ENCODE assay signal across 20 cellular contexts in the genomic region with DNA sequence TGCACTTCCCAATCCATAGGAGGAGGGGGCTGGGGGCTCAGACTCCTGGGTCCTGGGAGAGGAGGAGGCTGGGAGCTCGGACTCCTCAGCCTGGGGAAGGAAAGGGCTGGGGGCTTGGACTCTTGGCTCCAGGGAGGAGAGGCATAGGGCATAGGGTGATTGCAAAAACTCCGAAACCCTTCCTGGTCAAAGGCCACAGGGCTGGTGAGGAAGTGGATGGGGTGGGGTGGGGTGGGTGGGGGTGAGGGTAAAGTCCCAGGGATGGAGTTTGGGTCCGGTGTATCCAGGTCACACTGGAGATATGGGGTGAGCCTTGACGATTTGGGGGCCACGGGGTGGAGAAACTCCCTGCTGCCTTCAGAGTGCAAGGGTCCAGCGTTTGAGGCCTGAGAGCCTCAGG. TPM values are rescaled to one million over a fixed set of nuclear protein-coding genes. Genes with fewer than 3 reads are reported as not detected.
DNase-seq lines count a peak whose midpoint lies in the region; ATAC-seq and TF ChIP-seq lines count a peak whose summit lies in the region.
"Had no signal": no experiment of that assay in that cellular context is flagged by ENCODE, and none has a peak within 500 bp of the region (broad histone marks: within the 10 kb centered on the region; RNA-seq: fewer than 3 reads in every experiment).

No MANE protein-coding gene starts in this region.

- no peak for ATAC-seq in PC-3
- no peak for ATAC-seq in GM18519 (IDR thresholded peaks at IDR 0.05; ENCODE audit: low FRiP score, unreplicated experiment)
- ATAC-seq: activated CD8-positive, alpha-beta memory T cell treated with anti-CD3 and anti-CD28 coated beads, Interleukin-2, amount 10 ng/mL, durations not matched to agents 7 days and 5 days; gastroesophageal sphincter had no signal

- no peaks in the 10 kb centered on the region for H3F3A ChIP-seq in PC-3 (ENCODE audit: low read length, unreplicated experiment)
- H3F3A ChIP-seq in neural progenitor cell (ENCODE audit: low read depth), result peaks cover 17% of the 10 kb centered on the region

- DNase-seq in PC-3 (no peak), neural progenitor cell (ENCODE audit: low spot score) (no peak), transverse colon (peak; percentile 58), NCI-H82 treated with DMSO at 0.1 percent for 48 hours (lab: John Stamatoyannopoulos, UW; ENCODE audit: unreplicated experiment) (no peak), T-helper 9 cell (no peak)
- DNase-seq: activated CD4-positive, alpha-beta T cell treated with anti-CD3 and anti-CD28 coated beads for 48 hours; activated CD8-positive, alpha-beta memory T cell treated with anti-CD3 and anti-CD28 coated beads, Interleukin-2, amount 10 ng/mL, durations not matched to agents 7 days and 5 days; CD4-positive, alpha-beta memory T cell; dorsolateral prefrontal cortex; erythroblast; NCI-H1930; stimulated activated CD4-positive, alpha-beta T cell treated with anti-CD3 and anti-CD28 coated beads, Interleukin-4, amount 100 ng/mL, for 4 hours; SW 1271 had no signal

- no peaks in the 10 kb centered on the region for H3K27me3 ChIP-seq in PC-3 (ENCODE audit: low read length)
- peaks cover 16% of the 10 kb centered on the region for H3K27me3 ChIP-seq in iPS-15b (ENCODE audit: control insufficient read depth, insufficient read depth, low read length)
- H3K27me3 ChIP-seq in neural progenitor cell, result peaks cover 51% of the 10 kb centered on the region
- peaks cover 53% of the 10 kb centered on the region for H3K27me3 ChIP-seq in transverse colon

- intact Hi-C loops in PC-3 (cut with micrococcal nuclease) (no loop called here), transverse colon (cut with DNase I; ENCODE audit: low total_unique reads) (no loop called here)

- H3K27ac ChIP-seq in PC-3 (ENCODE audit: low read length), result peak overlapping the region; percentile 55; the same call in 1 of the 2 replicates
- H3K27ac ChIP-seq in neural progenitor cell, result no peak overlapping the region
- peak overlapping the region; percentile 90 to 98 (median 94) for H3K27ac ChIP-seq in transverse colon
- H3K27ac ChIP-seq: cardiac muscle cell, gastroesophageal sphincter, KMS-11 had no signal

- H3K4me1 ChIP-seq in PC-3 (ENCODE audit: insufficient read depth, low read length) (peaks cover 21% of the 10 kb centered on the region), iPS-15b (ENCODE audit: control insufficient read depth, insufficient read depth, low read length) (peaks cover 6% of the 10 kb centered on the region), neural progenitor cell (peaks cover 5% of the 10 kb centered on the region), transverse colon (peaks cover 0 to 45% (median 30%) of the 10 kb centered on the region in 4 donors)

- in situ Hi-C loops in transverse colon (cut with MboI; ENCODE audit: low pct_ligation_motif_present in 1 of 4, low pct_unique_long_range_greater_than_20kb in 1 of 4, low sequenced_read_pairs in 3 of 4), result no loop called here

- no peak overlapping the region for H3K4me3 Mint-ChIP-seq in neural progenitor cell
- H3K4me3 Mint-ChIP-seq: activated CD8-positive, alpha-beta memory T cell treated with anti-CD3 and anti-CD28 coated beads, Interleukin-2, amount 10 ng/mL, durations not matched to agents 7 days and 5 days; CD4-positive, alpha-beta memory T cell had no signal

- POLR2A ChIA-PET in PC-3 (lab: Charles Lee; ENCODE audit: unreplicated experiment), result no interaction called here

- H3K27ac Mint-ChIP-seq in neural progenitor cell, result peak overlapping the region; percentile 50
- H3K27ac Mint-ChIP-seq: activated CD8-positive, alpha-beta memory T cell treated with anti-CD3 and anti-CD28 coated beads, Interleukin-2, amount 10 ng/mL, durations not matched to agents 7 days and 5 days; CD4-positive, alpha-beta memory T cell had no signal

- H3K4me2 ChIP-seq in PC-3 (ENCODE audit: low read length) (peak overlapping the region; percentile 88), neural progenitor cell (peak overlapping the region; percentile 85)
- H3K4me2 ChIP-seq: KMS-11 had no signal

- no peaks in the 10 kb centered on the region for H3K9me2 ChIP-seq in PC-3 (replicated peaks; ENCODE audit: low read length)

- no peak overlapping the region for H2AFZ ChIP-seq in PC-3 (ENCODE audit: low read length)
- no peak overlapping the region for H2AFZ ChIP-seq in neural progenitor cell (replicated peaks)

- H3K9me3 Mint-ChIP-seq in neural progenitor cell, result no peaks in the 10 kb centered on the region

- peaks cover 28% of the 10 kb centered on the region for H3K27me3 Mint-ChIP-seq in neural progenitor cell (ENCODE audit: insufficient read depth, low read depth)

- CTCF ChIA-PET in PC-3 (lab: Charles Lee), result no interaction called here

- peaks cover 22% of the 10 kb centered on the region for H3K79me2 ChIP-seq in PC-3 (ENCODE audit: low read length)
- no peaks in the 10 kb centered on the region for H3K79me2 ChIP-seq in neural progenitor cell (ENCODE audit: low read depth)

- peak overlapping the region; percentile 77; the same call in 1 of the 2 replicates for H3K4me3 ChIP-seq in PC-3 (ENCODE audit: low read length)
- peak overlapping the region; percentile 70 for H3K4me3 ChIP-seq in iPS-15b (ENCODE audit: low read depth, low read length)
- no peak overlapping the region for H3K4me3 ChIP-seq in neural progenitor cell
- peak overlapping the region in 2 of 4 donors; percentile 34 to 53 for H3K4me3 ChIP-seq in transverse colon
- H3K4me3 ChIP-seq: cardiac muscle cell had no signal

- no peaks in the 10 kb centered on the region for H3K36me3 Mint-ChIP-seq in neural progenitor cell

- H3K9ac ChIP-seq in PC-3 (ENCODE audit: low read length) (peak overlapping the region; percentile 76; the same call in 1 of the 2 replicates), iPS-15b (ENCODE audit: low read depth, low read length) (no peak overlapping the region), neural progenitor cell (no peak overlapping the region)
- H3K9ac ChIP-seq: KMS-11 had no signal

- TF ChIP-seq POLR2A in transverse colon (IDR thresholded peaks at IDR 0.05), result no peak

- 53% methylated on average over 6 of the region's 6 CpGs; no CpG with 5 or more reads in 1 of the 2 donors for WGBS in transverse colon (ENCODE audit: low coverage in 1 of 2), 2 donors

- TF ChIP-seq CTCF in PC-3 (conservative IDR thresholded peaks at IDR 0.05; ENCODE audit: low read depth, low read length) (no peak), neural progenitor cell (IDR thresholded peaks at IDR 0.05) (no peak), transverse colon (IDR thresholded peaks at IDR 0.05) (peak in 1 of 5 experiments; percentile 7)

- H3K36me3 ChIP-seq in PC-3 (ENCODE audit: low read depth, low read length) (peaks cover 4% of the 10 kb centered on the region), iPS-15b (ENCODE audit: control insufficient read depth, insufficient read depth, low read length) (no peaks in the 10 kb centered on the region), neural progenitor cell (no peaks in the 10 kb centered on the region), transverse colon (no peaks in the 10 kb centered on the region)
- H3K36me3 ChIP-seq: cardiac muscle cell had no signal

- peaks cover 11% of the 10 kb centered on the region for H3K4me1 Mint-ChIP-seq in neural progenitor cell
- H3K4me1 Mint-ChIP-seq: activated CD8-positive, alpha-beta memory T cell treated with anti-CD3 and anti-CD28 coated beads, Interleukin-2, amount 10 ng/mL, durations not matched to agents 7 days and 5 days had no signal

- no TSS peak for BruUV-seq in PC-3 (replicated peaks; lab: Mats Ljungman, UMichigan)

- H4K20me1 ChIP-seq in PC-3 (ENCODE audit: low read length) (no peaks in the 10 kb centered on the region), neural progenitor cell (ENCODE audit: low read depth) (peaks cover 6% of the 10 kb centered on the region)

- no peak for TF ChIP-seq EP300 in transverse colon (IDR thresholded peaks at IDR 0.05; ENCODE audit: low read depth)

- no peaks in the 10 kb centered on the region for H3K9me3 ChIP-seq in PC-3 (ENCODE audit: low read length)
- H3K9me3 ChIP-seq in iPS-15b (ENCODE audit: control insufficient read depth, insufficient read depth, low read length), result no peaks in the 10 kb centered on the region
- H3K9me3 ChIP-seq in neural progenitor cell (ENCODE audit: low read depth), result no peaks in the 10 kb centered on the region
- no peaks in the 10 kb centered on the region for H3K9me3 ChIP-seq in transverse colon
- H3K9me3 ChIP-seq: gastroesophageal sphincter had no signal

RNA-seq across cellular contexts. Expression of a gene that starts 2.8 kb away (rescaled TPM):
- total RNA-seq in PC-3 (2014; rRNA removed) (20.2 and 28.5 TPM in 2 replicates), neural progenitor cell (ENCODE audit: low replicate concordance) (1.6 and 6.7 TPM in 2 replicates), transverse colon (100 to 1,000 TPM; 321 to 814 (median 393) TPM)
- total RNA-seq: activated CD8-positive, alpha-beta memory T cell treated with anti-CD3 and anti-CD28 coated beads, Interleukin-2, amount 10 ng/mL, durations not matched to agents 7 days and 5 days; CD4-positive, alpha-beta memory T cell; myocyte; osteocyte had no signal

RNA-seq across cellular contexts. Expression of a gene that starts 43.1 kb away (rescaled TPM):
- total RNA-seq in PC-3 (2014; rRNA removed) (not detected in 2 replicates), neural progenitor cell (ENCODE audit: low replicate concordance) (not detected in 2 replicates), transverse colon (not detected)
- total RNA-seq: activated CD8-positive, alpha-beta memory T cell treated with anti-CD3 and anti-CD28 coated beads, Interleukin-2, amount 10 ng/mL, durations not matched to agents 7 days and 5 days; cardiac muscle cell; CD4-positive, alpha-beta memory T cell; gastroesophageal sphincter; myocyte; osteocyte had no signal

Comparison
In these comparisons a context has a peak if more than half of its experiments do, and no peak if none do; other contexts are left out.
1. RNA of a gene that starts 2.8 kb away (total RNA-seq): 321 to 814 TPM in transverse colon; 20.2 to 28.5 TPM in PC-3 and 1.6 to 6.7 TPM in neural progenitor cell; every median in the first group is over 10 times any median in the second.